9 cellular contexts compared by ENCODE assay signal in the genomic region with DNA sequence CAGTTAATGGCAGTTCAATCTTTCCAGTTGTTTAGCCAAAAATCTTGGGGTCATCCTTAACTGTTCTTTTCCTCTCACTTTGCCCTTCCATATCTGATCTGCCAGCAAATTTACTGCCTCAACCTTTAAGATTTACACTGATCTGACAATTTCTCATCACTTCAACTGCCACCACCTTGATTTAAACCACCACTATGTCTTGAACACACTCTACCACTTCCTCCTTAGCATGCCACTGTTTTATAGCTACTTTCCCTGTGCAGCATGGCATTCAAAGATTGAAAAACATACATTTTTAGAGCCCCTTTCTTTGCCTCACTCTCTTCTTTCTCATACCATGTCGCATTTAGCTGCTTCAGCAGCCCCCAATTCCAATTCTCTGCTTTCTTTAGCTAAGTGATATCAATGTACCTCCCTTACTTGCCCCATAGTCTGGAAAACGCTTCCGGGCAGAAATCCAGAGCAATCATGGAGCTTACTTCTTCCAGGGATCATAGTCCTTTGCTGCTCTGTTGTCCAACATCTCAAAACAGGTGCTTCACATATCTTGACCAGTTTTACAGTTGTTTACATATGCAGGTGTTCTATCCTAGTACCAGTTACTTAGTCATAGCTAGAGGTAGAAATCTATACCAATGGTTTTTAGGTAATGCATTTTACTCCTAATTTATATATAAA.
DNase-seq lines count a peak whose midpoint lies in the region; ATAC-seq, FAIRE-seq and TF ChIP-seq lines count a peak whose summit lies in the region.
"Had no signal": no experiment of that assay in that cellular context is flagged by ENCODE, and none has a peak within 500 bp of the region (broad histone marks: within the 10 kb centered on the region; RNA-seq: fewer than 3 reads in every experiment).

No MANE protein-coding gene starts in this region.

- H3K27me3 Mint-ChIP-seq in memory B cell = no peaks in the 10 kb centered on the region

- DNase-seq in HTR-8/SVneo (ENCODE audit: insufficient read length, low spot score) = no peak
- no peak for DNase-seq in memory B cell (ENCODE audit: low spot score in 2 of 2)
- DNase-seq in GM20000 (ENCODE audit: low spot score) = no peak
- DNase-seq: NCI-H1417 had no signal

- H3K4me3 Mint-ChIP-seq in memory B cell = no peak overlapping the region

- peak; percentile 46 for FAIRE-seq in HTR-8/SVneo (lab: Jason Lieb, UNC)

- H3K9me3 Mint-ChIP-seq in memory B cell = peaks cover 1% of the 10 kb centered on the region

- peaks cover 4% of the 10 kb centered on the region for H3K36me3 Mint-ChIP-seq in memory B cell

- no peak for TF ChIP-seq CTCF in GM20000 (IDR thresholded peaks at IDR 0.05; ENCODE audit: extremely low read depth, missing control alignments)

- ATAC-seq in GM18867 (IDR thresholded peaks at IDR 0.05; ENCODE audit: unreplicated experiment) (peak; percentile 53), GM21619 (IDR thresholded peaks at IDR 0.05; ENCODE audit: unreplicated experiment) (peak; percentile 24), memory B cell (ENCODE audit: low read depth) (no peak), GM19467 (IDR thresholded peaks at IDR 0.05; ENCODE audit: unreplicated experiment) (no peak), HG02981 (IDR thresholded peaks at IDR 0.05; ENCODE audit: unreplicated experiment) (no peak), HG03159 (IDR thresholded peaks at IDR 0.05; ENCODE audit: unreplicated experiment) (no peak)

- peaks cover 12% of the 10 kb centered on the region for H3K4me1 Mint-ChIP-seq in memory B cell

- peak overlapping the region; percentile 1 for H3K27ac Mint-ChIP-seq in memory B cell

Comparison
In these comparisons a context has a peak if more than half of its experiments do, and no peak if none do; other contexts are left out.
1. ATAC-seq: peak in GM18867 (single experiment) and GM21619 (single experiment); none in memory B cell (single experiment), GM19467 (single experiment), HG02981 (single experiment) and HG03159 (single experiment).